9 cellular contexts compared by ENCODE assay signal in genomic region chr6:45677381-45677992, GRCh38.
DNase-seq lines count a peak whose midpoint lies in the region; ATAC-seq, FAIRE-seq and TF ChIP-seq lines count a peak whose summit lies in the region.
"Had no signal": no experiment of that assay in that cellular context is flagged by ENCODE, and none has a peak within 500 bp of the region (broad histone marks: within the 10 kb centered on the region; RNA-seq: fewer than 3 reads in every experiment).

No MANE protein-coding gene starts in this region.

- no peak for TF ChIP-seq POLR2A in GM12878 (IDR thresholded peaks at IDR 0.05; ENCODE audit: low read depth, low read length)

- peak overlapping the region; percentile 59 for H3K4me2 ChIP-seq in GM12878 (ENCODE audit: control insufficient read depth, insufficient read depth)

- in situ Hi-C loops in GM12878 (cut with MboI), result no loop called here

- H3K9me3 ChIP-seq in RWPE2 (ENCODE audit: severe bottlenecking) (no peaks in the 10 kb centered on the region), GM12878 (replicated peaks; ENCODE audit: control insufficient read depth, insufficient read depth, low read length) (peaks cover 6% of the 10 kb centered on the region)
- H3K9me3 ChIP-seq: upper lobe of left lung had no signal

- H3K27ac ChIP-seq in RWPE2 (ENCODE audit: poor library complexity, severe bottlenecking), result peak overlapping the region; percentile 11
- no peak overlapping the region for H3K27ac ChIP-seq in GM12878 (ENCODE audit: control insufficient read depth, insufficient read depth)

- no peaks in the 10 kb centered on the region for H3K27me3 ChIP-seq in RWPE2 (ENCODE audit: insufficient read depth, poor library complexity, severe bottlenecking)
- no peaks in the 10 kb centered on the region; a peak in 2 of 4 replicates for H3K27me3 ChIP-seq in GM12878 (replicated peaks in 1 of 2; ENCODE audit: control insufficient read depth in 2 of 2, insufficient read depth in 2 of 2, low read length in 1 of 2)
- H3K27me3 ChIP-seq: upper lobe of left lung had no signal

- TF ChIP-seq CTCF in RWPE2 (IDR thresholded peaks at IDR 0.05; ENCODE audit: poor library complexity, severe bottlenecking) (no peak), GM12878 (IDR thresholded peaks at IDR 0.05 in 2 of 3, conservative IDR thresholded peaks at IDR 0.05 in 1 of 3; ENCODE audit: control insufficient read depth in 2 of 3, extremely low read depth in 1 of 3, insufficient read depth in 1 of 3, low read depth in 3 of 3, low read length in 3 of 3) (no peak)

- no TSS peak for BruUV-seq in GM12878 (replicated peaks; lab: Mats Ljungman, UMichigan)

- no peak overlapping the region for H3K9ac ChIP-seq in GM12878 (ENCODE audit: control insufficient read depth, insufficient read depth, low read length)

- WGBS in GM12878 (ENCODE audit: insufficient coverage, insufficient replicate concordance, low lambda C conversion rate, missing lambda C conversion rate), result 0% methylated on average over 13 of the region's 13 CpGs

- POLR2A ChIA-PET in GM12878 (lab: Charles Lee), result interaction anchor here (1.0 kb wide), 1 partner anchor 60 kb away, joined by 3 read pairs; no protein-coding TSS in a partner anchor

- peak in 5 of 6 experiments; percentile 1 to 61 (median 54) for DNase-seq in stimulated activated naive CD4-positive, alpha-beta T cell (lab: John Stamatoyannopoulos, UW)
- DNase-seq in stimulated activated naive CD4-positive, alpha-beta T cell treated with Interleukin-2 at 50 U/mL for 16 hours (lab: John Stamatoyannopoulos, UW), result no peak
- DNase-seq in RWPE2 (ENCODE audit: low spot score) (no peak), GM12878 (ENCODE audit: low read depth, low spot score) (peak; percentile 30), medulla oblongata (ENCODE audit: extremely low spot score) (peak; percentile 82), NCI-H1105 treated with DMSO at 0.1 percent for 48 hours (lab: John Stamatoyannopoulos, UW) (no peak), HCEC 1CT (no peak)

- H3K4me1 ChIP-seq in RWPE2 (ENCODE audit: insufficient read depth, poor library complexity, severe bottlenecking) (peaks cover 16% of the 10 kb centered on the region), GM12878 (ENCODE audit: control insufficient read depth, insufficient read depth, low read length) (peaks cover 18% of the 10 kb centered on the region)

- TF ChIP-seq RAD21 in GM12878 (IDR thresholded peaks at IDR 0.05; ENCODE audit: insufficient read depth, low read depth, low read length), result no peak

- H2AFZ ChIP-seq in GM12878 (ENCODE audit: control insufficient read depth, low read depth, low read length), result no peak overlapping the region

- RAD21 ChIA-PET in GM12878 (lab: Charles Lee; ENCODE audit: unreplicated experiment), result interaction anchor here (0.6 to 2.5 kb wide), 2 partner anchors 37 to 60 kb away, joined by 3 to 9 read pairs; no protein-coding TSS in a partner anchor

- intact Hi-C loops in GM12878 (cut with micrococcal nuclease; ENCODE audit: unreplicated experiment), result no loop called here

- FAIRE-seq in GM12878 (lab: Jason Lieb, UNC), result no peak

- H3K79me2 ChIP-seq in GM12878 (ENCODE audit: control insufficient read depth, insufficient read depth, low read length), result no peaks in the 10 kb centered on the region

- SMC1A ChIA-PET in GM12878 (lab: Charles Lee; ENCODE audit: uncharacterized antibody, unreplicated experiment), result interaction anchor here (0.5 to 2.9 kb wide), 7 partner anchors 26 to 235 kb away, joined by 3 to 11 read pairs (median 4); no protein-coding TSS in a partner anchor

- H3K36me3 ChIP-seq in RWPE2 (ENCODE audit: low read depth), result no peaks in the 10 kb centered on the region
- H3K36me3 ChIP-seq in GM12878 (ENCODE audit: control insufficient read depth in 2 of 2, insufficient read depth in 2 of 2, low read length in 1 of 2), result no peaks in the 10 kb centered on the region
- H3K36me3 ChIP-seq: upper lobe of left lung had no signal

- ATAC-seq in HG03064 (IDR thresholded peaks at IDR 0.05; ENCODE audit: low read depth, unreplicated experiment), result peak; percentile 61
- peak; percentile 31; the same call in 1 of the 3 replicates for ATAC-seq in RWPE2 (ENCODE audit: low read depth)
- ATAC-seq in GM12878, result peak; percentile 79

- peak; percentile 25 to 40; a peak in 1 of 4 replicates for TF ChIP-seq EP300 in GM12878 (IDR thresholded peaks at IDR 0.05; ENCODE audit: borderline replicate concordance in 1 of 2, control insufficient read depth in 1 of 2, low read depth in 2 of 2, low read length in 2 of 2)

- H3K4me3 ChIP-seq in RWPE2 (ENCODE audit: severe bottlenecking) (no peak overlapping the region), GM12878 (peak overlapping the region; percentile 9; the same call in 1 of the 2 replicates)
- H3K4me3 ChIP-seq: upper lobe of left lung had no signal

- H4K20me1 ChIP-seq in GM12878 (ENCODE audit: control insufficient read depth, insufficient read depth), result no peaks in the 10 kb centered on the region; the same call in 1 of the 2 replicates

- CTCF ChIA-PET in GM12878 (lab: Yijun Ruan, JAX), result interaction anchor here (0.6 to 1.7 kb wide), 5 partner anchors 15 to 41 kb away, joined by 3 to 4 read pairs (median 4); no protein-coding TSS in a partner anchor

TF ChIP-seq in GM12878, 131 proteins besides CTCF, POLR2A, EP300 and RAD21 (continues in another document):
- TF ChIP-seq PRDM15 (CRISPR knock-in tag; IDR thresholded peaks at IDR 0.05), result no peak
- TF ChIP-seq ATF7 (IDR thresholded peaks at IDR 0.05; ENCODE audit: low read depth), result peak; percentile 37; the same call in 1 of the 2 replicates
- no peak for TF ChIP-seq ZBTB11 (CRISPR knock-in tag; IDR thresholded peaks at IDR 0.05)
- no peak for TF ChIP-seq IRF4 (IDR thresholded peaks at IDR 0.05; ENCODE audit: low read depth, low read length)
- TF ChIP-seq STAT1 (conservative IDR thresholded peaks at IDR 0.05), result no peak
- TF ChIP-seq MYB (IDR thresholded peaks at IDR 0.05; ENCODE audit: borderline replicate concordance, low read depth, low read length), result no peak
- no peak for TF ChIP-seq NRF1 (conservative IDR thresholded peaks at IDR 0.05; ENCODE audit: low read depth, low read length)
- TF ChIP-seq DPF2 (IDR thresholded peaks at IDR 0.05), result 0 out of 2 replicates have a peak, but pooled peaks have one; percentile 8
- TF ChIP-seq SIN3A (IDR thresholded peaks at IDR 0.05; ENCODE audit: low read depth, low read length), result no peak
- TF ChIP-seq POU2F2 (IDR thresholded peaks at IDR 0.05; ENCODE audit: borderline replicate concordance, low read depth, low read length), result no peak
- TF ChIP-seq SP1 (IDR thresholded peaks at IDR 0.05; ENCODE audit: low read depth, low read length), result no peak
- no peak for TF ChIP-seq HDAC2 (IDR thresholded peaks at IDR 0.05)
- no peak for TF ChIP-seq STAT3 (IDR thresholded peaks at IDR 0.05; ENCODE audit: low read depth, low read length)

Comparison
In these comparisons a context has a peak if more than half of its experiments do, and no peak if none do; other contexts are left out.
1. DNase-seq: peak in stimulated activated naive CD4-positive, alpha-beta T cell (5 of 6), GM12878 (single experiment) and medulla oblongata (single experiment); none in stimulated activated naive CD4-positive, alpha-beta T cell treated with Interleukin-2 at 50 U/mL for 16 hours (single experiment), RWPE2 (single experiment), NCI-H1105 treated with DMSO at 0.1 percent for 48 hours (single experiment) and HCEC 1CT (single experiment).
2. Peak in every context shown above with its lines, with median percentiles within 50 percentile points of each other: ATAC-seq.